ENCODE assay signal across 19 cellular contexts in genomic region chr15:65651042-65651322, GRCh38. TPM values are rescaled to one million over a fixed set of nuclear protein-coding genes. Genes with fewer than 3 reads are reported as not detected.
DNase-seq lines count a peak whose midpoint lies in the region; ATAC-seq, FAIRE-seq and TF ChIP-seq lines count a peak whose summit lies in the region.
"Had no signal": no experiment of that assay in that cellular context is flagged by ENCODE, and none has a peak within 500 bp of the region (broad histone marks: within the 10 kb centered on the region; RNA-seq: fewer than 3 reads in every experiment).

No MANE protein-coding gene starts in this region.

- H3K27me3 ChIP-seq in KMS-11 (ENCODE audit: insufficient read depth, low read depth), result no peaks in the 10 kb centered on the region
- H3K27me3 ChIP-seq: BLaER1 had no signal

- H3K4me2 ChIP-seq in KMS-11, result peak overlapping the region; percentile 74; the same call in 1 of the 2 replicates
- H3K4me2 ChIP-seq: BLaER1 had no signal

- H3K4me3 Mint-ChIP-seq in natural killer cell, result no peak overlapping the region
- no peak overlapping the region for H3K4me3 Mint-ChIP-seq in natural killer cell treated with Interleukin-12 subunit alpha and Interleukin-12 subunit beta and Interleukin-15 and Interleukin-18, amount 100 ng/mL, for 72 hours
- no peak overlapping the region for H3K4me3 Mint-ChIP-seq in effector memory CD8-positive, alpha-beta T cell
- H3K4me3 Mint-ChIP-seq: CD8-positive, alpha-beta T cell had no signal

- peak overlapping the region; percentile 13 to 47 for H3K27ac Mint-ChIP-seq in natural killer cell
- no peak overlapping the region for H3K27ac Mint-ChIP-seq in natural killer cell treated with Interleukin-12 subunit alpha and Interleukin-12 subunit beta and Interleukin-15 and Interleukin-18, amount 100 ng/mL, for 72 hours
- peak overlapping the region; percentile 7 to 62 for H3K27ac Mint-ChIP-seq in effector memory CD8-positive, alpha-beta T cell

- DNase-seq in natural killer cell (no peak), GM12891 (ENCODE audit: insufficient read length, low spot score) (no peak), inferior parietal cortex (ENCODE audit: extremely low spot score) (no peak)
- DNase-seq in natural killer cell treated with Interleukin-12 subunit alpha and Interleukin-12 subunit beta and Interleukin-15 and Interleukin-18, amount 100 ng/mL, for 72 hours (ENCODE audit: low spot score), result no peak
- DNase-seq in effector memory CD8-positive, alpha-beta T cell, result no peak
- DNase-seq: Caco-2; CD8-positive, alpha-beta T cell; DMS153; DND-41; GOT3 had no signal

- H3K9ac ChIP-seq in KMS-11, result no peak overlapping the region
- H3K9ac ChIP-seq: BLaER1 had no signal

- H3K4me1 ChIP-seq in KMS-11 (ENCODE audit: low read depth, poor library complexity, severe bottlenecking), result peaks cover 18% of the 10 kb centered on the region
- H3K4me1 ChIP-seq: BLaER1 had no signal

- no peaks in the 10 kb centered on the region for H3K9me3 Mint-ChIP-seq in natural killer cell
- H3K9me3 Mint-ChIP-seq in natural killer cell treated with Interleukin-12 subunit alpha and Interleukin-12 subunit beta and Interleukin-15 and Interleukin-18, amount 100 ng/mL, for 72 hours, result no peaks in the 10 kb centered on the region
- no peaks in the 10 kb centered on the region for H3K9me3 Mint-ChIP-seq in effector memory CD8-positive, alpha-beta T cell
- H3K9me3 Mint-ChIP-seq: CD8-positive, alpha-beta T cell had no signal

- H3K4me1 Mint-ChIP-seq in natural killer cell, result peaks cover 0 to 6% of the 10 kb centered on the region in 2 donors
- H3K4me1 Mint-ChIP-seq in natural killer cell treated with Interleukin-12 subunit alpha and Interleukin-12 subunit beta and Interleukin-15 and Interleukin-18, amount 100 ng/mL, for 72 hours (ENCODE audit: low read depth in 2 of 2), result peaks cover 6% of the 10 kb centered on the region in 2 donors
- peaks cover 9 to 11% of the 10 kb centered on the region in 2 donors for H3K4me1 Mint-ChIP-seq in effector memory CD8-positive, alpha-beta T cell (ENCODE audit: low read depth in 2 of 2)

- H3K36me3 Mint-ChIP-seq in natural killer cell, result no peaks in the 10 kb centered on the region
- H3K36me3 Mint-ChIP-seq in natural killer cell treated with Interleukin-12 subunit alpha and Interleukin-12 subunit beta and Interleukin-15 and Interleukin-18, amount 100 ng/mL, for 72 hours, result peaks cover 27% of the 10 kb centered on the region
- H3K36me3 Mint-ChIP-seq in effector memory CD8-positive, alpha-beta T cell (ENCODE audit: insufficient read depth), result peaks cover 22% of the 10 kb centered on the region

- no peaks in the 10 kb centered on the region for H3K27me3 Mint-ChIP-seq in natural killer cell (ENCODE audit: low read depth in 2 of 2)
- no peaks in the 10 kb centered on the region for H3K27me3 Mint-ChIP-seq in natural killer cell treated with Interleukin-12 subunit alpha and Interleukin-12 subunit beta and Interleukin-15 and Interleukin-18, amount 100 ng/mL, for 72 hours
- H3K27me3 Mint-ChIP-seq in effector memory CD8-positive, alpha-beta T cell, result no peaks in the 10 kb centered on the region
- H3K27me3 Mint-ChIP-seq: CD4-positive, CD25-positive, alpha-beta regulatory T cell had no signal

- H3K4me3 ChIP-seq in KMS-11 (IDR thresholded peaks at IDR 0.05; ENCODE audit: insufficient read depth, low read depth, low read length), result no peak overlapping the region
- H3K4me3 ChIP-seq: BLaER1, HAP-1 had no signal

- no peaks in the 10 kb centered on the region for H4K20me1 ChIP-seq in KMS-11 (ENCODE audit: insufficient read depth)
- H4K20me1 ChIP-seq: BLaER1 had no signal

- no peak for FAIRE-seq in GM12891 (lab: Jason Lieb, UNC)
- FAIRE-seq: G401.6, H54 had no signal

- intact Hi-C loops in natural killer cell (cut with micrococcal nuclease), result no loop called here

- no peak for TF ChIP-seq CTCF in natural killer cell (IDR thresholded peaks at IDR 0.05)
- no peak for TF ChIP-seq CTCF in KMS-11 (conservative IDR thresholded peaks at IDR 0.05; ENCODE audit: low read depth, low read length)

- H3K27ac ChIP-seq in KMS-11, result no peak overlapping the region
- H3K27ac ChIP-seq: BLaER1, C4-2B had no signal

- TF ChIP-seq POLR2A in GM12891 (IDR thresholded peaks at IDR 0.05; ENCODE audit: low read depth, low read length), result 0 out of 2 replicates have a peak, but pooled peaks have one; percentile 37

- H3K79me2 ChIP-seq in KMS-11 (ENCODE audit: insufficient read depth, low read depth), result no peaks in the 10 kb centered on the region

- H2AFZ ChIP-seq in KMS-11 (ENCODE audit: low read depth), result no peak overlapping the region

- ATAC-seq in natural killer cell (no peak), GM21447 (IDR thresholded peaks at IDR 0.05; ENCODE audit: unreplicated experiment) (no peak), GM18520 (IDR thresholded peaks at IDR 0.05; ENCODE audit: unreplicated experiment) (no peak)
- ATAC-seq in natural killer cell treated with Interleukin-12 subunit alpha and Interleukin-12 subunit beta and Interleukin-15 and Interleukin-18, amount 100 ng/mL, for 72 hours, result no peak
- ATAC-seq in effector memory CD8-positive, alpha-beta T cell (replicated peaks), result no peak
- ATAC-seq: CD8-positive, alpha-beta T cell had no signal

- H3K36me3 ChIP-seq in KMS-11 (ENCODE audit: insufficient read depth), result no peaks in the 10 kb centered on the region
- H3K36me3 ChIP-seq: HAP-1 had no signal

TF ChIP-seq in GM12891, 5 proteins besides CTCF, POLR2A, EP300 and RAD21:
- TF ChIP-seq PAX5 (IDR thresholded peaks at IDR 0.05; ENCODE audit: insufficient read depth, low read length, severe bottlenecking) (no peak), POLR2AphosphoS5 (IDR thresholded peaks at IDR 0.05; ENCODE audit: low read depth, low read length) (peak; percentile 62)

RNA-seq across cellular contexts. Expression of gene SLC24A1, which starts 29.2 kb away (rescaled TPM):
- 10 to 100 TPM in 1 of 3 donors, 1 to 10 TPM in 2; 6.9 to 12.5 (median 7.8) TPM for total RNA-seq in natural killer cell
- total RNA-seq in natural killer cell treated with Interleukin-12 subunit alpha and Interleukin-12 subunit beta and Interleukin-15 and Interleukin-18, amount 100 ng/mL, for 72 hours, result 1 to 10 TPM; 2.9 to 6.6 TPM
- polyA plus RNA-seq in GM12891 (2012; ENCODE audit: low read depth, missing spikeins), result 4.3 TPM

RNA-seq across cellular contexts. Expression of gene INTS14, which starts 40.1 kb away (rescaled TPM):
- total RNA-seq in natural killer cell, result 10 to 100 TPM; 23.5 to 33.6 (median 26.4) TPM
- 10 to 100 TPM; 51.1 to 51.3 TPM for total RNA-seq in natural killer cell treated with Interleukin-12 subunit alpha and Interleukin-12 subunit beta and Interleukin-15 and Interleukin-18, amount 100 ng/mL, for 72 hours
- polyA plus RNA-seq in GM12891 (2012; ENCODE audit: low read depth, missing spikeins), result 25.7 TPM

Comparison
In these comparisons a context has a peak if more than half of its experiments do, and no peak if none do; other contexts are left out.
1. H3K27ac Mint-ChIP-seq: peak in natural killer cell (2 of 2) and effector memory CD8-positive, alpha-beta T cell (2 of 2); none in natural killer cell treated with Interleukin-12 subunit alpha and Interleukin-12 subunit beta and Interleukin-15 and Interleukin-18, amount 100 ng/mL, for 72 hours (0 of 2).